In genomic region chr20:35699127-35699913, GRCh38 we compare ENCODE assay signal across 8 cellular contexts.
DNase-seq lines count a peak whose midpoint lies in the region; ATAC-seq and TF ChIP-seq lines count a peak whose summit lies in the region.

Gene NFS1, minus strand, starts transcription at chr20:35699352. Its CDS starts 64 bp downstream, at chr20:35699288.
Gene ROMO1, plus strand, starts transcription at chr20:35699405. Its CDS starts 228 bp downstream, at chr20:35699633.

- peak; percentile 95 for DNase-seq in GM13976 (ENCODE audit: low spot score)
- peak; percentile 3 for DNase-seq in NCI-H187 treated with DMSO at 0.1 percent for 48 hours (lab: John Stamatoyannopoulos, UW)
- peak; percentile 73 for DNase-seq in T1000 (lab: John Stamatoyannopoulos, UW)
- DNase-seq in astrocyte of the hippocampus (ENCODE audit: low read depth, low spot score): peak; percentile 95
- DNase-seq in hippocampal formation (lab: John Stamatoyannopoulos, UW): peak; percentile 72 to 79
- peak; percentile 35 for DNase-seq in retinal pigment epithelial cell (ENCODE audit: low read depth)

- peak; percentile 85 for ATAC-seq in HG02885 (IDR thresholded peaks at IDR 0.05; ENCODE audit: poor library complexity, unreplicated experiment)
- ATAC-seq in GM18873 (IDR thresholded peaks at IDR 0.05; ENCODE audit: low FRiP score, unreplicated experiment): no peak

- peak within 1 kb of the TSS; percentile 94 for H3K4me3 ChIP-seq in retinal pigment epithelial cell (ENCODE audit: low read length)

- in situ Hi-C loops in GM13976 (cut with MboI; ENCODE audit: low sequenced_read_pairs, unreplicated experiment): no loop called here

- peak; percentile 13 for TF ChIP-seq CTCF in GM13976 (IDR thresholded peaks at IDR 0.05; ENCODE audit: borderline replicate concordance, control extremely low read depth, extremely low read depth, insufficient read depth, missing control alignments)
- TF ChIP-seq CTCF in retinal pigment epithelial cell (conservative IDR thresholded peaks at IDR 0.05; ENCODE audit: low read depth, low read length): peak; percentile 1

Comparison
In these comparisons a context has a peak if more than half of its experiments do, and no peak if none do; other contexts are left out.
1. DNase-seq: peak in every context shown above with its lines; median percentile 95 in GM13976; 95 in astrocyte of the hippocampus; 76 in hippocampal formation; 73 in T1000; 35 in retinal pigment epithelial cell; 3 in NCI-H187 treated with DMSO at 0.1 percent for 48 hours.